In genomic region chr9:127252405-127253093, GRCh38 we compare ENCODE assay signal across 19 cellular contexts. TPM values are rescaled to one million over a fixed set of nuclear protein-coding genes. Genes with fewer than 3 reads are reported as not detected.
DNase-seq lines count a peak whose midpoint lies in the region; FAIRE-seq and TF ChIP-seq lines count a peak whose summit lies in the region.
"Had no signal": no experiment of that assay in that cellular context is flagged by ENCODE, and none has a peak within 500 bp of the region (broad histone marks: within the 10 kb centered on the region; RNA-seq: fewer than 3 reads in every experiment).

No MANE protein-coding gene starts in this region.

- no peaks in the 10 kb centered on the region for H3K79me2 ChIP-seq in neural cell (replicated peaks; ENCODE audit: insufficient read depth, low read length)

- no peak for TF ChIP-seq POLR2A in H54 (IDR thresholded peaks at IDR 0.05; ENCODE audit: low read depth, low read length)

- FAIRE-seq in H54 (lab: Jason Lieb, UNC), result peak; percentile 85
- FAIRE-seq in bronchial epithelial cell (lab: Jason Lieb, UNC), result no peak
- FAIRE-seq: G401.6 had no signal

- H3K27ac ChIP-seq in neural cell (ENCODE audit: low read length), result no peak overlapping the region

- no peaks in the 10 kb centered on the region for H3K36me3 ChIP-seq in bronchial epithelial cell (ENCODE audit: control insufficient read depth, insufficient read depth, low read length)
- H3K36me3 ChIP-seq in neural cell (ENCODE audit: insufficient read depth, low read length), result no peaks in the 10 kb centered on the region

- peak; percentile 96 for TF ChIP-seq EP300 in neural cell (conservative IDR thresholded peaks at IDR 0.05; ENCODE audit: poor library complexity, severe bottlenecking)

- no peaks in the 10 kb centered on the region for H3K9me2 ChIP-seq in neural cell (ENCODE audit: insufficient read depth, low read length)

- no peak for DNase-seq in H54 (ENCODE audit: insufficient read length, low spot score)
- DNase-seq in RKO (ENCODE audit: low spot score), result peak; percentile 42
- peak; percentile 53 for DNase-seq in bronchial epithelial cell (ENCODE audit: low read depth)
- DNase-seq in GM10266 (ENCODE audit: extremely low spot score), result no peak
- no peak for DNase-seq in activated T-helper 1 cell treated with anti-CD3 and anti-CD28 coated beads, Interleukin-12 subunit alpha, Interleukin-12 subunit beta, Interleukin-2, Interleukin-4 antibody, amounts not matched to agents 30 ng/mL and 10 ng/mL and 1 ng/mL, durations not matched to agents 14 hours and 24 hours and 36 hours (ENCODE audit: low spot score)
- DNase-seq in T-helper 9 cell, result no peak
- DNase-seq: Caco-2; CD4-positive, CD25-positive, alpha-beta regulatory T cell; DND-41; KBM-7; NCI-H1092; NCI-H1436; NCI-H1930; NCI-H2227 treated with DMSO at 0.1 percent for 48 hours; NCI-H510A; NCI-H748 treated with DMSO at 0.1 percent for 48 hours; T-cell had no signal

- no peak overlapping the region for H3K9ac ChIP-seq in neural cell (ENCODE audit: low read length)

- no peaks in the 10 kb centered on the region for H3K9me3 ChIP-seq in neural cell (ENCODE audit: low read length)
- H3K9me3 ChIP-seq: Caco-2 had no signal

- no peak overlapping the region for H3K4me2 ChIP-seq in neural cell (ENCODE audit: low read length)

- no peaks in the 10 kb centered on the region for H4K20me1 ChIP-seq in neural cell (ENCODE audit: insufficient read depth)

- H3K27me3 Mint-ChIP-seq in activated T-helper 1 cell treated with anti-CD3 and anti-CD28 coated beads, Interleukin-12 subunit alpha, Interleukin-12 subunit beta, Interleukin-2, Interleukin-4 antibody, amounts not matched to agents 30 ng/mL and 10 ng/mL and 1 ng/mL, durations not matched to agents 14 hours and 24 hours and 36 hours (ENCODE audit: insufficient read depth), result peaks cover 41% of the 10 kb centered on the region

- H3K9me3 Mint-ChIP-seq in activated T-helper 1 cell treated with anti-CD3 and anti-CD28 coated beads, Interleukin-12 subunit alpha, Interleukin-12 subunit beta, Interleukin-2, Interleukin-4 antibody, amounts not matched to agents 30 ng/mL and 10 ng/mL and 1 ng/mL, durations not matched to agents 14 hours and 24 hours and 36 hours, result no peaks in the 10 kb centered on the region
- H3K9me3 Mint-ChIP-seq: T-cell had no signal

- no peaks in the 10 kb centered on the region for H3K4me1 Mint-ChIP-seq in activated T-helper 1 cell treated with anti-CD3 and anti-CD28 coated beads, Interleukin-12 subunit alpha, Interleukin-12 subunit beta, Interleukin-2, Interleukin-4 antibody, amounts not matched to agents 30 ng/mL and 10 ng/mL and 1 ng/mL, durations not matched to agents 14 hours and 24 hours and 36 hours (ENCODE audit: low read depth)
- H3K4me1 Mint-ChIP-seq: T-cell had no signal

- H3K4me3 Mint-ChIP-seq in activated T-helper 1 cell treated with anti-CD3 and anti-CD28 coated beads, Interleukin-12 subunit alpha, Interleukin-12 subunit beta, Interleukin-2, Interleukin-4 antibody, amounts not matched to agents 30 ng/mL and 10 ng/mL and 1 ng/mL, durations not matched to agents 14 hours and 24 hours and 36 hours, result no peak overlapping the region
- H3K4me3 Mint-ChIP-seq: CD4-positive, CD25-positive, alpha-beta regulatory T cell; T-cell had no signal

- no peaks in the 10 kb centered on the region for H3K36me3 Mint-ChIP-seq in activated T-helper 1 cell treated with anti-CD3 and anti-CD28 coated beads, Interleukin-12 subunit alpha, Interleukin-12 subunit beta, Interleukin-2, Interleukin-4 antibody, amounts not matched to agents 30 ng/mL and 10 ng/mL and 1 ng/mL, durations not matched to agents 14 hours and 24 hours and 36 hours (ENCODE audit: low read depth)
- H3K36me3 Mint-ChIP-seq: T-cell had no signal

- intact Hi-C loops in activated T-helper 1 cell treated with anti-CD3 and anti-CD28 coated beads, Interleukin-12 subunit alpha, Interleukin-12 subunit beta, Interleukin-2, Interleukin-4 antibody, amounts not matched to agents 30 ng/mL and 10 ng/mL and 1 ng/mL, durations not matched to agents 14 hours and 24 hours and 36 hours (cut with micrococcal nuclease), result no loop called here

- H3F3A ChIP-seq in neural cell (ENCODE audit: insufficient read depth, low read length, poor library complexity, severe bottlenecking), result no peaks in the 10 kb centered on the region

- H3K27ac Mint-ChIP-seq in activated T-helper 1 cell treated with anti-CD3 and anti-CD28 coated beads, Interleukin-12 subunit alpha, Interleukin-12 subunit beta, Interleukin-2, Interleukin-4 antibody, amounts not matched to agents 30 ng/mL and 10 ng/mL and 1 ng/mL, durations not matched to agents 14 hours and 24 hours and 36 hours, result no peak overlapping the region
- H3K27ac Mint-ChIP-seq: CD4-positive, CD25-positive, alpha-beta regulatory T cell; T-cell had no signal

- H3K4me3 ChIP-seq in bronchial epithelial cell (ENCODE audit: low read depth, low read length), result no peak overlapping the region
- H3K4me3 ChIP-seq in neural cell (ENCODE audit: low read length), result no peak overlapping the region

- no peak for TF ChIP-seq CTCF in bronchial epithelial cell (IDR thresholded peaks at IDR 0.05; ENCODE audit: insufficient read depth, low read length, severe bottlenecking)
- TF ChIP-seq CTCF in neural cell (IDR thresholded peaks at IDR 0.05; ENCODE audit: poor library complexity, severe bottlenecking), result no peak
- no peak for TF ChIP-seq CTCF in GM10266 (IDR thresholded peaks at IDR 0.05; ENCODE audit: control insufficient read depth, insufficient read depth, low read depth, missing control alignments)

- H2AFZ ChIP-seq in neural cell (ENCODE audit: low read depth, low read length), result no peak overlapping the region

- TF ChIP-seq RAD21 in neural cell (conservative IDR thresholded peaks at IDR 0.05), result no peak

- H3K27me3 ChIP-seq in bronchial epithelial cell (ENCODE audit: control insufficient read depth, insufficient read depth, low read length), result no peaks in the 10 kb centered on the region
- no peaks in the 10 kb centered on the region for H3K27me3 ChIP-seq in neural cell (ENCODE audit: insufficient read depth, low read depth, low read length)

TF ChIP-seq in neural cell, 6 proteins besides CTCF, POLR2A, EP300 and RAD21:
- TF ChIP-seq REST (IDR thresholded peaks at IDR 0.05; ENCODE audit: borderline replicate concordance), result no peak
- TF ChIP-seq TAF1 (IDR thresholded peaks at IDR 0.05; ENCODE audit: low read depth), result no peak
- no peak for TF ChIP-seq SMC3 (conservative IDR thresholded peaks at IDR 0.05; ENCODE audit: poor library complexity)
- no peak for TF ChIP-seq EZH2 (IDR thresholded peaks at IDR 0.05; ENCODE audit: borderline replicate concordance, insufficient read depth, low read length, poor library complexity, severe bottlenecking)
- no peak for TF ChIP-seq MXI1 (conservative IDR thresholded peaks at IDR 0.05; ENCODE audit: poor library complexity, severe bottlenecking)
- peak; percentile 94 for TF ChIP-seq POLR2AphosphoS5 (IDR thresholded peaks at IDR 0.05)

RNA-seq across cellular contexts. Expression of gene GARNL3, which starts 12.0 kb away (rescaled TPM):
- 2.4 and 5.4 TPM in 2 replicates for total RNA-seq in bronchial epithelial cell
- polyA plus RNA-seq in neural cell, result 20.0 and 43.8 TPM in 2 replicates
- polyA minus RNA-seq in neural cell, result 35.8 and 51.1 TPM in 2 replicates
- total RNA-seq in activated T-helper 1 cell treated with anti-CD3 and anti-CD28 coated beads, Interleukin-12 subunit alpha, Interleukin-12 subunit beta, Interleukin-2, Interleukin-4 antibody, amounts not matched to agents 30 ng/mL and 10 ng/mL and 1 ng/mL, durations not matched to agents 14 hours and 24 hours and 36 hours, result 1.5 and 2.0 TPM in 2 replicates

Comparison
In these comparisons a context has a peak if more than half of its experiments do, and no peak if none do; other contexts are left out.
1. DNase-seq: peak in RKO (single experiment) and bronchial epithelial cell (single experiment); none in H54 (single experiment), GM10266 (single experiment), activated T-helper 1 cell treated with anti-CD3 and anti-CD28 coated beads, Interleukin-12 subunit alpha, Interleukin-12 subunit beta, Interleukin-2, Interleukin-4 antibody, amounts not matched to agents 30 ng/mL and 10 ng/mL and 1 ng/mL, durations not matched to agents 14 hours and 24 hours and 36 hours (single experiment) and T-helper 9 cell (single experiment).